Comparison of ENCODE assay signal across 20 cellular contexts in genomic region chr2:9103663-9104277, GRCh38.
DNase-seq lines count a peak whose midpoint lies in the region; ATAC-seq and TF ChIP-seq lines count a peak whose summit lies in the region.
"Had no signal": no experiment of that assay in that cellular context is flagged by ENCODE, and none has a peak within 500 bp of the region (broad histone marks: within the 10 kb centered on the region; RNA-seq: fewer than 3 reads in every experiment).

No MANE protein-coding gene starts in this region.

- TF ChIP-seq EP300 in transverse colon (IDR thresholded peaks at IDR 0.05; ENCODE audit: low read depth), result no peak

- peak overlapping the region; percentile 92 for H3K4me2 ChIP-seq in PC-9
- peak overlapping the region; percentile 55 for H3K4me2 ChIP-seq in parathyroid adenoma (ENCODE audit: low read length)

- H3F3A ChIP-seq in PC-9 (ENCODE audit: insufficient read depth, low read depth), result peaks cover 49% of the 10 kb centered on the region

- H3K4me3 Mint-ChIP-seq in Calu3 (ENCODE audit: low read depth, unreplicated experiment), result peak overlapping the region; percentile 57
- H3K4me3 Mint-ChIP-seq: activated naive CD4-positive, alpha-beta T cell treated with anti-CD3 and anti-CD28 coated beads, Interleukin-2, amount 50 U/mL, for 24 hours; activated T-cell treated with anti-CD3 and anti-CD28 coated beads, Interleukin-2, amount 50 U/mL, for 24 hours; CD8-positive, alpha-beta memory T cell; effector memory CD8-positive, alpha-beta T cell; natural killer cell treated with Interleukin-12 subunit alpha and Interleukin-12 subunit beta and Interleukin-15 and Interleukin-18, amount 100 ng/mL, for 72 hours; stimulated activated naive CD8-positive, alpha-beta T cell treated with anti-CD3 and anti-CD28 coated beads, Interleukin-15, Interleukin-2, amounts not matched to agents 100 ng/mL and 50 ng/mL, for 24 hours had no signal

- no peaks in the 10 kb centered on the region for H3K27me3 ChIP-seq in PC-9 (ENCODE audit: insufficient read depth, low read depth)
- H3K27me3 ChIP-seq in esophagus squamous epithelium, result no peaks in the 10 kb centered on the region
- H3K27me3 ChIP-seq in parathyroid adenoma (ENCODE audit: control insufficient read depth, insufficient read depth, low read length), result no peaks in the 10 kb centered on the region
- no peaks in the 10 kb centered on the region for H3K27me3 ChIP-seq in transverse colon
- H3K27me3 ChIP-seq: uterus had no signal

- TF ChIP-seq POLR2A in esophagus squamous epithelium (IDR thresholded peaks at IDR 0.05), result no peak
- TF ChIP-seq POLR2A in transverse colon (IDR thresholded peaks at IDR 0.05), result no peak

- no peaks in the 10 kb centered on the region for H3K9me3 Mint-ChIP-seq in Calu3 (ENCODE audit: low read depth, unreplicated experiment)
- H3K9me3 Mint-ChIP-seq: activated naive CD4-positive, alpha-beta T cell treated with anti-CD3 and anti-CD28 coated beads, Interleukin-2, amount 50 U/mL, for 24 hours; activated T-cell treated with anti-CD3 and anti-CD28 coated beads, Interleukin-2, amount 50 U/mL, for 24 hours; CD8-positive, alpha-beta memory T cell; effector memory CD8-positive, alpha-beta T cell; natural killer cell treated with Interleukin-12 subunit alpha and Interleukin-12 subunit beta and Interleukin-15 and Interleukin-18, amount 100 ng/mL, for 72 hours; stimulated activated naive CD8-positive, alpha-beta T cell treated with anti-CD3 and anti-CD28 coated beads, Interleukin-15, Interleukin-2, amounts not matched to agents 100 ng/mL and 50 ng/mL, for 24 hours had no signal

- H3K9me3 ChIP-seq in PC-9 (ENCODE audit: insufficient read depth, low read depth) (no peaks in the 10 kb centered on the region), esophagus squamous epithelium (no peaks in the 10 kb centered on the region), parathyroid adenoma (ENCODE audit: control insufficient read depth, low read length) (no peaks in the 10 kb centered on the region), transverse colon (no peaks in the 10 kb centered on the region)
- H3K9me3 ChIP-seq: uterus had no signal

- ATAC-seq in GM21737 (IDR thresholded peaks at IDR 0.05; ENCODE audit: unreplicated experiment), result no peak
- ATAC-seq: effector memory CD8-positive, alpha-beta T cell had no signal

- peak overlapping the region; percentile 48; the same call in 1 of the 2 replicates for H3K4me3 ChIP-seq in PC-9
- H3K4me3 ChIP-seq in esophagus squamous epithelium, result peak overlapping the region in 1 of 4 donors; percentile 4
- H3K4me3 ChIP-seq in parathyroid adenoma (ENCODE audit: low read depth, low read length), result peak overlapping the region; percentile 11
- H3K4me3 ChIP-seq in transverse colon, result no peak overlapping the region
- H3K4me3 ChIP-seq: uterus had no signal

- DNase-seq in Calu3 (peak; percentile 35), PC-9 (peak; percentile 77 to 98), esophagus squamous epithelium (lab: John Stamatoyannopoulos, UW) (no peak), transverse colon (no peak), NCI-H1694 treated with DMSO at 0.1 percent for 48 hours (lab: John Stamatoyannopoulos, UW) (no peak), DMS53 (lab: John Stamatoyannopoulos, UW) (no peak)
- DNase-seq: activated T-cell treated with anti-CD3 and anti-CD28 coated beads, Interleukin-2, amount 50 U/mL, for 24 hours; CD8-positive, alpha-beta memory T cell; DMS79 treated with DMSO at 0.1 percent for 48 hours; effector memory CD8-positive, alpha-beta T cell; NCI-H1092; NCI-H2029 treated with DMSO at 0.1 percent for 48 hours; NCI-H446 treated with DMSO at 0.1 percent for 48 hours; stimulated activated CD4-positive, alpha-beta T cell treated with anti-CD3 and anti-CD28 coated beads, Interleukin-2, amount 100 ng/mL, for 48 hours; uterus had no signal

- H3K36me3 ChIP-seq in PC-9 (ENCODE audit: low read depth), result no peaks in the 10 kb centered on the region
- no peaks in the 10 kb centered on the region for H3K36me3 ChIP-seq in esophagus squamous epithelium
- H3K36me3 ChIP-seq in parathyroid adenoma (ENCODE audit: control insufficient read depth, insufficient read depth, low read length), result no peaks in the 10 kb centered on the region
- no peaks in the 10 kb centered on the region for H3K36me3 ChIP-seq in transverse colon
- H3K36me3 ChIP-seq: uterus had no signal

- H3K9me2 ChIP-seq in PC-9 (ENCODE audit: insufficient read depth), result no peaks in the 10 kb centered on the region

- BruUV-seq in Calu3 (replicated peaks; lab: Mats Ljungman, UMichigan), result no TSS peak
- BruUV-seq in PC-9 (replicated peaks; lab: Mats Ljungman, UMichigan), result no TSS peak

- intact Hi-C loops in Calu3 (cut with micrococcal nuclease; ENCODE audit: unreplicated experiment) (no loop called here), PC-9 (cut with micrococcal nuclease; ENCODE audit: unreplicated experiment) (loop anchor here (1.0 to 5.0 kb wide), 4 partner anchors 32 to 231 kb away; no protein-coding TSS in a partner anchor), esophagus squamous epithelium (cut with DNase I) (no loop called here), transverse colon (cut with DNase I; ENCODE audit: low total_unique reads) (no loop called here)

- peak overlapping the region; percentile 31 for H3K9ac ChIP-seq in parathyroid adenoma

- H3K4me1 Mint-ChIP-seq in Calu3 (ENCODE audit: low read depth, unreplicated experiment), result peaks cover 26% of the 10 kb centered on the region

- H4K20me1 ChIP-seq in PC-9 (ENCODE audit: insufficient read depth), result no peaks in the 10 kb centered on the region

- POLR2A ChIA-PET in PC-9 (lab: Charles Lee; ENCODE audit: unreplicated experiment), result interaction anchor here (0.6 kb wide), 4 partner anchors 49 to 101 kb away, joined by 3 to 9 read pairs (median 4); no protein-coding TSS in a partner anchor

- H3K27me3 Mint-ChIP-seq in Calu3 (ENCODE audit: unreplicated experiment), result no peaks in the 10 kb centered on the region
- H3K27me3 Mint-ChIP-seq: activated naive CD4-positive, alpha-beta T cell treated with anti-CD3 and anti-CD28 coated beads, Interleukin-2, amount 50 U/mL, for 24 hours; activated T-cell treated with anti-CD3 and anti-CD28 coated beads, Interleukin-2, amount 50 U/mL, for 24 hours; stimulated activated naive CD8-positive, alpha-beta T cell treated with anti-CD3 and anti-CD28 coated beads, Interleukin-15, Interleukin-2, amounts not matched to agents 100 ng/mL and 50 ng/mL, for 24 hours had no signal

- in situ Hi-C loops in transverse colon (cut with MboI; ENCODE audit: low pct_ligation_motif_present in 1 of 4, low pct_unique_long_range_greater_than_20kb in 1 of 4, low sequenced_read_pairs in 3 of 4), result no loop called here

- H3K27ac Mint-ChIP-seq in Calu3 (ENCODE audit: unreplicated experiment), result peak overlapping the region; percentile 24
- H3K27ac Mint-ChIP-seq: activated naive CD4-positive, alpha-beta T cell treated with anti-CD3 and anti-CD28 coated beads, Interleukin-2, amount 50 U/mL, for 24 hours; activated T-cell treated with anti-CD3 and anti-CD28 coated beads, Interleukin-2, amount 50 U/mL, for 24 hours; CD8-positive, alpha-beta memory T cell; effector memory CD8-positive, alpha-beta T cell; natural killer cell treated with Interleukin-12 subunit alpha and Interleukin-12 subunit beta and Interleukin-15 and Interleukin-18, amount 100 ng/mL, for 72 hours; stimulated activated naive CD8-positive, alpha-beta T cell treated with anti-CD3 and anti-CD28 coated beads, Interleukin-15, Interleukin-2, amounts not matched to agents 100 ng/mL and 50 ng/mL, for 24 hours had no signal

- H3K27ac ChIP-seq in PC-9 (peak overlapping the region; percentile 98), esophagus squamous epithelium (peak overlapping the region; percentile 73 to 90 (median 86)), parathyroid adenoma (peak overlapping the region; percentile 97), transverse colon (peak overlapping the region in 2 of 4 donors; percentile 5 to 31)
- H3K27ac ChIP-seq: uterus had no signal

- H3K4me1 ChIP-seq in PC-9 (replicated peaks; ENCODE audit: insufficient read depth) (peaks cover 72% of the 10 kb centered on the region), esophagus squamous epithelium (peaks cover 35 to 69% (median 37%) of the 10 kb centered on the region in 3 donors), parathyroid adenoma (peaks cover 40% of the 10 kb centered on the region), transverse colon (peaks cover 10 to 19% (median 16%) of the 10 kb centered on the region in 4 donors)
- H3K4me1 ChIP-seq: uterus had no signal

- CTCF ChIA-PET in Calu3 (lab: Charles Lee) (interaction anchor here (0.5 to 1.8 kb wide), 4 partner anchors 10 to 608 kb away, joined by 3 to 5 read pairs (median 4); no protein-coding TSS in a partner anchor), PC-9 (lab: Charles Lee) (interaction anchor here (0.5 kb wide), 1 partner anchor 1334 kb away, joined by 3 read pairs; no protein-coding TSS in a partner anchor)

- no peaks in the 10 kb centered on the region for H3K79me2 ChIP-seq in PC-9 (ENCODE audit: low read depth)
- no peaks in the 10 kb centered on the region for H3K79me2 ChIP-seq in parathyroid adenoma

- no peak for TF ChIP-seq CTCF in Calu3 (IDR thresholded peaks at IDR 0.05; ENCODE audit: unreplicated experiment)
- no peak for TF ChIP-seq CTCF in PC-9 (conservative IDR thresholded peaks at IDR 0.05)
- no peak for TF ChIP-seq CTCF in esophagus squamous epithelium (IDR thresholded peaks at IDR 0.05)
- TF ChIP-seq CTCF in parathyroid adenoma (IDR thresholded peaks at IDR 0.05), result no peak
- no peak for TF ChIP-seq CTCF in transverse colon (IDR thresholded peaks at IDR 0.05)

- 37 to 67% methylated on average over 14 of the region's 14 CpGs for WGBS in esophagus squamous epithelium, 2 donors
- WGBS in transverse colon (ENCODE audit: low coverage in 1 of 2), 2 donors, result 82 to 90% methylated on average over 10 to 14 of the region's 14 CpGs

- 0 out of 2 replicates have a peak overlapping the region, but pooled peaks have one; percentile 8 for H2AFZ ChIP-seq in PC-9
- peak overlapping the region; percentile 85 for H2AFZ ChIP-seq in parathyroid adenoma

- peaks cover 6% of the 10 kb centered on the region for H3K36me3 Mint-ChIP-seq in Calu3 (ENCODE audit: insufficient read depth, unreplicated experiment)
- H3K36me3 Mint-ChIP-seq: activated naive CD4-positive, alpha-beta T cell treated with anti-CD3 and anti-CD28 coated beads, Interleukin-2, amount 50 U/mL, for 24 hours; CD8-positive, alpha-beta memory T cell; natural killer cell treated with Interleukin-12 subunit alpha and Interleukin-12 subunit beta and Interleukin-15 and Interleukin-18, amount 100 ng/mL, for 72 hours had no signal

Comparison
In these comparisons a context has a peak if more than half of its experiments do, and no peak if none do; other contexts are left out.
1. DNase-seq: peak in Calu3 (single experiment) and PC-9 (2 of 2); none in esophagus squamous epithelium (single experiment), transverse colon (single experiment), NCI-H1694 treated with DMSO at 0.1 percent for 48 hours (single experiment) and DMS53 (single experiment).
2. H3K4me3 ChIP-seq: peak in PC-9 (single experiment) and parathyroid adenoma (single experiment); none in transverse colon (0 of 4).